ENCODE assay signal across 20 cellular contexts in the genomic region with DNA sequence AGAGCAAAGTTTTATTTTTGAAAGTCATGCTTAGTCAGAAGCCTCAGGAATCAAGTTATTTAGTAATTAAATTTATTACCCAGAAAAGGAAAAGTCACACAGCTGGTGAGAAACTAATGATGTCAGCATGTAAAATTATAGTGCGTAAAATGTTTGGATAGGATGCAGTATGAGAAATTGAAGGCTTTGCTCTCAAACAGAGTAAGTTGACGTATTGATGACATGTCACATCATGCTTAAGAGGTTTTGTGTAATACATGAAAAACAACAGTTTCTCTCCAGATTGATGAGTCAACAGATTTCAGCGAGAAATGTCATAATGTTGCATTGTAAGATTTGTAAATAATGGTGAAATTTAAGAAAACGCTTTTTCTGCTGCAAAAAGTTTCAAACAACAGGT.
A peak's percentile ranks its signal among the peaks of the same experiment; 100 is the strongest.
DNase-seq lines count a peak whose midpoint lies in the region; TF ChIP-seq lines count a peak whose summit lies in the region.
"Had no signal": no experiment of that assay in that cellular context is flagged by ENCODE, and none has a peak within 500 bp of the region (broad histone marks: within the 10 kb centered on the region; RNA-seq: fewer than 3 reads in every experiment).

No MANE protein-coding gene starts in this region.

- H3K27ac ChIP-seq in neural cell (ENCODE audit: low read length) (no peak overlapping the region), colonic mucosa (no peak overlapping the region)
- H3K27ac ChIP-seq: esophagus muscularis mucosa, tibial artery had no signal

- H3K4me2 ChIP-seq in neural cell (ENCODE audit: low read length): no peak overlapping the region
- H3K4me2 ChIP-seq: SK-N-SH, smooth muscle cell had no signal

- H3K27me3 ChIP-seq in neural cell (ENCODE audit: insufficient read depth, low read depth, low read length) (no peaks in the 10 kb centered on the region), colonic mucosa (no peaks in the 10 kb centered on the region)
- H3K27me3 ChIP-seq: esophagus muscularis mucosa, tibial artery had no signal

- H2AFZ ChIP-seq in neural cell (ENCODE audit: low read depth, low read length): no peak overlapping the region

- H3K79me2 ChIP-seq in neural cell (replicated peaks; ENCODE audit: insufficient read depth, low read length): no peaks in the 10 kb centered on the region

- H3K9me3 ChIP-seq in neural cell (ENCODE audit: low read length) (no peaks in the 10 kb centered on the region), colonic mucosa (no peaks in the 10 kb centered on the region)
- H3K9me3 ChIP-seq: esophagus muscularis mucosa, HAP-1, SK-N-SH, tibial artery had no signal

- TF ChIP-seq CTCF in epithelial cell of esophagus (IDR thresholded peaks at IDR 0.05; ENCODE audit: insufficient read depth, low read depth, low read length, missing control alignments) (no peak), neural cell (IDR thresholded peaks at IDR 0.05; ENCODE audit: poor library complexity, severe bottlenecking) (no peak), colonic mucosa (IDR thresholded peaks at IDR 0.05) (no peak)

- peak; percentile 67 for DNase-seq in Caki2 (ENCODE audit: low read depth)
- peak; percentile 37 for DNase-seq in LHCN-M2 (ENCODE audit: low read depth)
- DNase-seq in epithelial cell of esophagus (ENCODE audit: low read depth): peak; percentile 72
- DNase-seq in cerebellar nuclear complex (lab: John Stamatoyannopoulos, UW): no peak
- DNase-seq in colonic mucosa: no peak
- DNase-seq in KBM-7: no peak
- DNase-seq: activated CD4-positive, CD25-positive, alpha-beta regulatory T cell; activated CD8-positive, alpha-beta T cell treated with anti-CD3 and anti-CD28 coated beads for 36 hours; activated naive CD4-positive, alpha-beta T cell; amygdala; NCI-H1694; NCI-H2227 treated with DMSO at 0.1 percent for 48 hours; nephron progenitor cell; SK-N-SH; stimulated activated CD4-positive, alpha-beta T cell treated with anti-CD3 and anti-CD28 coated beads, Interleukin-4, amount 100 ng/mL, for 1 hour; tibial artery had no signal

- no peaks in the 10 kb centered on the region for H4K20me1 ChIP-seq in neural cell (ENCODE audit: insufficient read depth)

- no peak for TF ChIP-seq EP300 in neural cell (conservative IDR thresholded peaks at IDR 0.05; ENCODE audit: poor library complexity, severe bottlenecking)

- in situ Hi-C loops in Caki2 (cut with HindIII; ENCODE audit: low pct_unique_long_range_greater_than_20kb, low sequenced_read_pairs) (no loop called here), KBM-7 (cut with MboI; ENCODE audit: low pct_unique_long_range_greater_than_20kb, low sequenced_read_pairs) (no loop called here)

- intact Hi-C loops in colonic mucosa (cut with DNase I): no loop called here

- H3F3A ChIP-seq in neural cell (ENCODE audit: insufficient read depth, low read length, poor library complexity, severe bottlenecking): no peaks in the 10 kb centered on the region

- H3K9me2 ChIP-seq in neural cell (ENCODE audit: insufficient read depth, low read length): no peaks in the 10 kb centered on the region
- H3K9me2 ChIP-seq: SK-N-SH had no signal

- no peaks in the 10 kb centered on the region for H3K4me1 ChIP-seq in colonic mucosa
- H3K4me1 ChIP-seq: esophagus muscularis mucosa, HAP-1, tibial artery had no signal

- H3K4me3 ChIP-seq in epithelial cell of esophagus (ENCODE audit: low read length): no peak overlapping the region
- H3K4me3 ChIP-seq in neural cell (ENCODE audit: low read length): no peak overlapping the region
- H3K4me3 ChIP-seq in colonic mucosa: no peak overlapping the region
- H3K4me3 ChIP-seq: esophagus muscularis mucosa, HAP-1, smooth muscle cell, tibial artery had no signal

- H3K9ac ChIP-seq in neural cell (ENCODE audit: low read length): no peak overlapping the region
- H3K9ac ChIP-seq in colonic mucosa (ENCODE audit: low read depth in 2 of 2, low read length in 2 of 2): no peak overlapping the region
- H3K9ac ChIP-seq: SK-N-SH had no signal

- no peaks in the 10 kb centered on the region for H3K36me3 ChIP-seq in neural cell (ENCODE audit: insufficient read depth, low read length)
- H3K36me3 ChIP-seq in colonic mucosa: no peaks in the 10 kb centered on the region
- H3K36me3 ChIP-seq: esophagus muscularis mucosa, HAP-1, tibial artery had no signal

- no peak for TF ChIP-seq RAD21 in neural cell (conservative IDR thresholded peaks at IDR 0.05)

TF ChIP-seq in neural cell, 6 proteins besides CTCF, POLR2A, EP300 and RAD21:
- TF ChIP-seq TAF1 (IDR thresholded peaks at IDR 0.05; ENCODE audit: low read depth) (no peak), POLR2AphosphoS5 (IDR thresholded peaks at IDR 0.05) (peak; percentile 43)

Comparison
In these comparisons a context has a peak if more than half of its experiments do, and no peak if none do; other contexts are left out.
1. DNase-seq: peak in Caki2 (single experiment), LHCN-M2 (single experiment) and epithelial cell of esophagus (single experiment); none in cerebellar nuclear complex (0 of 2), colonic mucosa (single experiment) and KBM-7 (single experiment).